1 cellular context compared by ENCODE assay signal in the genomic region with DNA sequence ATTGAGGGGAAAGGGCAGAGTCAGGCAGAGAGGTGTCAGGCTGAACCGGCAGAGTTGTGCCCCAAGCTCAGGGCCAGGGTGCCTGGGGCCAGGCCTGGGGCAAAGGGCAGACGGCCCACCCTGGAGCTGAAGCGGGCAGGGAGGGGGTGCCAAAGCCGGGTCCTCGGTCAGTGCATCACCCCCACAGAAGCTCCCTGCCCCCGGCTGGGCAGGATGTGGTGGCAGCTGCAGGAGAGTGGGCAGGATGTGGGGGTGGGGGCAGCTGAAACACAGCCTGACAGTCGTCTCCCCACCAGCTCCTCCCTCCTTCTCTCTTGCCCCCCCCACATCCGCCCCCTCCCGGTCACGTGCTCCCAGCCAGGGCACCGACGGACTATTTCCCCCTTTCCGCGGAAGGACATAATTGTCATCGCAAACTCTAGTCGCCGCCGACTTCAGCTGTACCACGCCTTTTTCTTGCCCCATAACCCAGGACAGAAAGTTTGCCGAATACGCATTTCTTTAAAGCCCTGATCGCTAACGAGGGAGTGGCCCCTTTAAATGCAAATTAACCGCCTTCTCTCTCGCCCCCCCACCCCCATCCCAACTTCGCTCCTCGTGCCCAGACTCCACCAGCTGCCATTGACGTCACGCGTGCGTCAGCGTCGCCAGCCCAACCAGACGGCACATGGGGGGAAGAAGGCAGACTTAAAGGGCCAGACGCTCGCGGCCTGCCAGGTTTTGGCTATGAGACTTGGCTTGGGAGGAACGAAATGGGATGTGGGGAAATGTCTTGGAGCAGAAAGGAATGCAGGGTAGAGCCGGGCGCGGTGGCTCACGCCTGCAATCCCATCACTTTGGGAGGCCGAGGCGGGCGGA.
TF ChIP-seq lines count a peak whose summit lies in the region.

No MANE protein-coding gene starts in this region.

TF ChIP-seq in HepG2, 621 proteins besides CTCF, POLR2A, EP300 and RAD21 (continued from another document and continues in another):
- TF ChIP-seq, protein P1, sequence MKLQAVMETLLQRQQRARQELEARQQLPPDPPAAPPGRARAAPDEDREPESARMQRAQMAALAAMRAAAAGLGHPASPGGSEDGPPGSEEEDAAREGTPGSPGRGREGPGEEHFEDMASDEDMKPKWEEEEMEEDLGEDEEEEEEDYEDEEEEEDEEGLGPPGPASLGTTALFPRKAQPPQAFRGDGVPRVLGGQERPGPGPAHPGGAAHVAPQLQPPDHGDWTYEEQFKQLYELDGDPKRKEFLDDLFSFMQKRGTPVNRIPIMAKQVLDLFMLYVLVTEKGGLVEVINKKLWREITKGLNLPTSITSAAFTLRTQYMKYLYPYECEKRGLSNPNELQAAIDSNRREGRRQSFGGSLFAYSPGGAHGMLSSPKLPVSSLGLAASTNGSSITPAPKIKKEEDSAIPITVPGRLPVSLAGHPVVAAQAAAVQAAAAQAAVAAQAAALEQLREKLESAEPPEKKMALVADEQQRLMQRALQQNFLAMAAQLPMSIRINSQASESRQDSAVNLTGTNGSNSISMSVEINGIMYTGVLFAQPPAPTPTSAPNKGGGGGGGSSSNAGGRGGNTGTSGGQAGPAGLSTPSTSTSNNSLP (IDR thresholded peaks at IDR 0.05; ENCODE audit: low read depth, low read length): no peak
- TF ChIP-seq STAG1 (CRISPR knock-in tag; IDR thresholded peaks at IDR 0.05) (no peak), ZMAT3 (CRISPR knock-in tag; conservative IDR thresholded peaks at IDR 0.05) (0 out of 2 replicates have a peak, but pooled peaks have one; percentile 32), GATAD1 (CRISPR knock-in tag; IDR thresholded peaks at IDR 0.05) (peak; percentile 22; the same call in 1 of the 2 replicates), CREM (IDR thresholded peaks at IDR 0.05) (peak; percentile 94), CREM (CRISPR knock-in tag; IDR thresholded peaks at IDR 0.05) (peak; percentile 43), PCBP1 (IDR thresholded peaks at IDR 0.05; ENCODE audit: borderline replicate concordance, low read depth, low read length) (peak; percentile 75; the same call in 1 of the 2 replicates), ZNF547 (CRISPR knock-in tag; IDR thresholded peaks at IDR 0.05) (peak; percentile 91), KMT2B (CRISPR knock-in tag; IDR thresholded peaks at IDR 0.05) (peak; percentile 59), ZNF136 (CRISPR knock-in tag; IDR thresholded peaks at IDR 0.05; ENCODE audit: low read depth) (0 out of 2 replicates have a peak, but pooled peaks have one; percentile 27), KDM6A (CRISPR knock-in tag; IDR thresholded peaks at IDR 0.05; ENCODE audit: low read depth) (peak; percentile 38; the same call in 1 of the 2 replicates), DPF2 (CRISPR knock-in tag; IDR thresholded peaks at IDR 0.05; ENCODE audit: borderline replicate concordance, low read depth) (no peak), MTF2 (CRISPR knock-in tag; IDR thresholded peaks at IDR 0.05; ENCODE audit: borderline replicate concordance) (peak; percentile 71; the same call in 1 of the 2 replicates), ZNF670 (CRISPR knock-in tag; IDR thresholded peaks at IDR 0.05; ENCODE audit: borderline replicate concordance) (peak; percentile 72; the same call in 1 of the 2 replicates), ZNF75D (CRISPR knock-in tag; IDR thresholded peaks at IDR 0.05; ENCODE audit: borderline replicate concordance) (no peak), JDP2 (CRISPR knock-in tag; IDR thresholded peaks at IDR 0.05; ENCODE audit: borderline replicate concordance) (no peak; the same call in 1 of the 2 replicates), HNRNPLL (IDR thresholded peaks at IDR 0.05; ENCODE audit: low read depth, low read length, poor library complexity, severe bottlenecking) (peak; percentile 37), ZNF33B (CRISPR knock-in tag; IDR thresholded peaks at IDR 0.05) (peak; percentile 54; the same call in 1 of the 2 replicates), ZNF614 (CRISPR knock-in tag; IDR thresholded peaks at IDR 0.05; ENCODE audit: borderline replicate concordance) (0 out of 2 replicates have a peak, but pooled peaks have one; percentile 34), FOXA3 (CRISPR knock-in tag; IDR thresholded peaks at IDR 0.05) (0 out of 2 replicates have a peak, but pooled peaks have one; percentile 5), SKI (IDR thresholded peaks at IDR 0.05; ENCODE audit: partially characterized antibody) (peak; percentile 34), MTA1 (CRISPR knock-in tag; IDR thresholded peaks at IDR 0.05; ENCODE audit: borderline replicate concordance) (no peak)
- TF ChIP-seq, protein P2, sequence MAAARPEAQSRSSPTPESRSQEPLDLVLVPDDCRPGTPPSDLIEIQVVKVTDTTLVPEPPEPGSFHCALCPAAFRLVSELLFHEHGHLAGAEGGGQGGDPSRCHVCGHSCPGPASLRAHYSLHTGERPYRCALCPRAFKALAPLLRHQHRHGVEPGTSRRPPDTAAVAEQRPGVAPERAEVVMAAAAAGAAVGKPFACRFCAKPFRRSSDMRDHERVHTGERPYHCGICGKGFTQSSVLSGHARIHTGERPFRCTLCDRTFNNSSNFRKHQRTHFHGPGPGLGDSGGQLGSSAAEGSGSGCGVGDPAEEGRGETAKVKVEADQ (CRISPR knock-in tag; IDR thresholded peaks at IDR 0.05; ENCODE audit: borderline replicate concordance): 0 out of 2 replicates have a peak, but pooled peaks have one; percentile 39
- TF ChIP-seq, protein P3, sequence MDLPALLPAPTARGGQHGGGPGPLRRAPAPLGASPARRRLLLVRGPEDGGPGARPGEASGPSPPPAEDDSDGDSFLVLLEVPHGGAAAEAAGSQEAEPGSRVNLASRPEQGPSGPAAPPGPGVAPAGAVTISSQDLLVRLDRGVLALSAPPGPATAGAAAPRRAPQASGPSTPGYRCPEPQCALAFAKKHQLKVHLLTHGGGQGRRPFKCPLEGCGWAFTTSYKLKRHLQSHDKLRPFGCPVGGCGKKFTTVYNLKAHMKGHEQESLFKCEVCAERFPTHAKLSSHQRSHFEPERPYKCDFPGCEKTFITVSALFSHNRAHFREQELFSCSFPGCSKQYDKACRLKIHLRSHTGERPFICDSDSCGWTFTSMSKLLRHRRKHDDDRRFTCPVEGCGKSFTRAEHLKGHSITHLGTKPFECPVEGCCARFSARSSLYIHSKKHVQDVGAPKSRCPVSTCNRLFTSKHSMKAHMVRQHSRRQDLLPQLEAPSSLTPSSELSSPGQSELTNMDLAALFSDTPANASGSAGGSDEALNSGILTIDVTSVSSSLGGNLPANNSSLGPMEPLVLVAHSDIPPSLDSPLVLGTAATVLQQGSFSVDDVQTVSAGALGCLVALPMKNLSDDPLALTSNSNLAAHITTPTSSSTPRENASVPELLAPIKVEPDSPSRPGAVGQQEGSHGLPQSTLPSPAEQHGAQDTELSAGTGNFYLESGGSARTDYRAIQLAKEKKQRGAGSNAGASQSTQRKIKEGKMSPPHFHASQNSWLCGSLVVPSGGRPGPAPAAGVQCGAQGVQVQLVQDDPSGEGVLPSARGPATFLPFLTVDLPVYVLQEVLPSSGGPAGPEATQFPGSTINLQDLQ (CRISPR knock-in tag; IDR thresholded peaks at IDR 0.05): no peak
- TF ChIP-seq, protein P4, sequence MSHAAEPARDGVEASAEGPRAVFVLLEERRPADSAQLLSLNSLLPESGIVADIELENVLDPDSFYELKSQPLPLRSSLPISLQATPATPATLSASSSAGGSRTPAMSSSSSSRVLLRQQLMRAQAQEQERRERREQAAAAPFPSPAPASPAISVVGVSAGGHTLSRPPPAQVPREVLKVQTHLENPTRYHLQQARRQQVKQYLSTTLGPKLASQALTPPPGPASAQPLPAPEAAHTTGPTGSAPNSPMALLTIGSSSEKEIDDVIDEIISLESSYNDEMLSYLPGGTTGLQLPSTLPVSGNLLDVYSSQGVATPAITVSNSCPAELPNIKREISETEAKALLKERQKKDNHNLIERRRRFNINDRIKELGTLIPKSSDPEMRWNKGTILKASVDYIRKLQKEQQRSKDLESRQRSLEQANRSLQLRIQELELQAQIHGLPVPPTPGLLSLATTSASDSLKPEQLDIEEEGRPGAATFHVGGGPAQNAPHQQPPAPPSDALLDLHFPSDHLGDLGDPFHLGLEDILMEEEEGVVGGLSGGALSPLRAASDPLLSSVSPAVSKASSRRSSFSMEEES (CRISPR knock-in tag; IDR thresholded peaks at IDR 0.05): peak; percentile 14; the same call in 1 of the 2 replicates
- TF ChIP-seq, protein P5, sequence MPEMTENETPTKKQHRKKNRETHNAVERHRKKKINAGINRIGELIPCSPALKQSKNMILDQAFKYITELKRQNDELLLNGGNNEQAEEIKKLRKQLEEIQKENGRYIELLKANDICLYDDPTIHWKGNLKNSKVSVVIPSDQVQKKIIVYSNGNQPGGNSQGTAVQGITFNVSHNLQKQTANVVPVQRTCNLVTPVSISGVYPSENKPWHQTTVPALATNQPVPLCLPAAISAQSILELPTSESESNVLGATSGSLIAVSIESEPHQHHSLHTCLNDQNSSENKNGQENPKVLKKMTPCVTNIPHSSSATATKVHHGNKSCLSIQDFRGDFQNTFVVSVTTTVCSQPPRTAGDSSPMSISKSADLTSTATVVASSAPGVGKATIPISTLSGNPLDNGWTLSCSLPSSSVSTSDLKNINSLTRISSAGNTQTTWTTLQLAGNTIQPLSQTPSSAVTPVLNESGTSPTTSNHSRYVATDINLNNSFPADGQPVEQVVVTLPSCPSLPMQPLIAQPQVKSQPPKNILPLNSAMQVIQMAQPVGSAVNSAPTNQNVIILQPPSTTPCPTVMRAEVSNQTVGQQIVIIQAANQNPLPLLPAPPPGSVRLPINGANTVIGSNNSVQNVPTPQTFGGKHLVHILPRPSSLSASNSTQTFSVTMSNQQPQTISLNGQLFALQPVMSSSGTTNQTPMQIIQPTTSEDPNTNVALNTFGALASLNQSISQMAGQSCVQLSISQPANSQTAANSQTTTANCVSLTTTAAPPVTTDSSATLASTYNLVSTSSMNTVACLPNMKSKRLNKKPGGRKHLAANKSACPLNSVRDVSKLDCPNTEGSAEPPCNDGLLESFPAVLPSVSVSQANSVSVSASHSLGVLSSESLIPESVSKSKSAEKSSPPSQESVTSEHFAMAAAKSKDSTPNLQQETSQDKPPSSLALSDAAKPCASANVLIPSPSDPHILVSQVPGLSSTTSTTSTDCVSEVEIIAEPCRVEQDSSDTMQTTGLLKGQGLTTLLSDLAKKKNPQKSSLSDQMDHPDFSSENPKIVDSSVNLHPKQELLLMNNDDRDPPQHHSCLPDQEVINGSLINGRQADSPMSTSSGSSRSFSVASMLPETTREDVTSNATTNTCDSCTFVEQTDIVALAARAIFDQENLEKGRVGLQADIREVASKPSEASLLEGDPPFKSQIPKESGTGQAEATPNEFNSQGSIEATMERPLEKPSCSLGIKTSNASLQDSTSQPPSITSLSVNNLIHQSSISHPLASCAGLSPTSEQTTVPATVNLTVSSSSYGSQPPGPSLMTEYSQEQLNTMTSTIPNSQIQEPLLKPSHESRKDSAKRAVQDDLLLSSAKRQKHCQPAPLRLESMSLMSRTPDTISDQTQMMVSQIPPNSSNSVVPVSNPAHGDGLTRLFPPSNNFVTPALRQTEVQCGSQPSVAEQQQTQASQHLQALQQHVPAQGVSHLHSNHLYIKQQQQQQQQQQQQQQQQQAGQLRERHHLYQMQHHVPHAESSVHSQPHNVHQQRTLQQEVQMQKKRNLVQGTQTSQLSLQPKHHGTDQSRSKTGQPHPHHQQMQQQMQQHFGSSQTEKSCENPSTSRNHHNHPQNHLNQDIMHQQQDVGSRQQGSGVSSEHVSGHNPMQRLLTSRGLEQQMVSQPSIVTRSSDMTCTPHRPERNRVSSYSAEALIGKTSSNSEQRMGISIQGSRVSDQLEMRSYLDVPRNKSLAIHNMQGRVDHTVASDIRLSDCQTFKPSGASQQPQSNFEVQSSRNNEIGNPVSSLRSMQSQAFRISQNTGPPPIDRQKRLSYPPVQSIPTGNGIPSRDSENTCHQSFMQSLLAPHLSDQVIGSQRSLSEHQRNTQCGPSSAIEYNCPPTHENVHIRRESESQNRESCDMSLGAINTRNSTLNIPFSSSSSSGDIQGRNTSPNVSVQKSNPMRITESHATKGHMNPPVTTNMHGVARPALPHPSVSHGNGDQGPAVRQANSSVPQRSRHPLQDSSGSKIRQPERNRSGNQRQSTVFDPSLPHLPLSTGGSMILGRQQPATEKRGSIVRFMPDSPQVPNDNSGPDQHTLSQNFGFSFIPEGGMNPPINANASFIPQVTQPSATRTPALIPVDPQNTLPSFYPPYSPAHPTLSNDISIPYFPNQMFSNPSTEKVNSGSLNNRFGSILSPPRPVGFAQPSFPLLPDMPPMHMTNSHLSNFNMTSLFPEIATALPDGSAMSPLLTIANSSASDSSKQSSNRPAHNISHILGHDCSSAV (CRISPR knock-in tag; IDR thresholded peaks at IDR 0.05; ENCODE audit: borderline replicate concordance): no peak
- TF ChIP-seq, protein P6, sequence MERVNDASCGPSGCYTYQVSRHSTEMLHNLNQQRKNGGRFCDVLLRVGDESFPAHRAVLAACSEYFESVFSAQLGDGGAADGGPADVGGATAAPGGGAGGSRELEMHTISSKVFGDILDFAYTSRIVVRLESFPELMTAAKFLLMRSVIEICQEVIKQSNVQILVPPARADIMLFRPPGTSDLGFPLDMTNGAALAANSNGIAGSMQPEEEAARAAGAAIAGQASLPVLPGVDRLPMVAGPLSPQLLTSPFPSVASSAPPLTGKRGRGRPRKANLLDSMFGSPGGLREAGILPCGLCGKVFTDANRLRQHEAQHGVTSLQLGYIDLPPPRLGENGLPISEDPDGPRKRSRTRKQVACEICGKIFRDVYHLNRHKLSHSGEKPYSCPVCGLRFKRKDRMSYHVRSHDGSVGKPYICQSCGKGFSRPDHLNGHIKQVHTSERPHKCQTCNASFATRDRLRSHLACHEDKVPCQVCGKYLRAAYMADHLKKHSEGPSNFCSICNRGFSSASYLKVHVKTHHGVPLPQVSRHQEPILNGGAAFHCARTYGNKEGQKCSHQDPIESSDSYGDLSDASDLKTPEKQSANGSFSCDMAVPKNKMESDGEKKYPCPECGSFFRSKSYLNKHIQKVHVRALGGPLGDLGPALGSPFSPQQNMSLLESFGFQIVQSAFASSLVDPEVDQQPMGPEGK (CRISPR knock-in tag; IDR thresholded peaks at IDR 0.05): peak; percentile 94
- TF ChIP-seq, protein P7, sequence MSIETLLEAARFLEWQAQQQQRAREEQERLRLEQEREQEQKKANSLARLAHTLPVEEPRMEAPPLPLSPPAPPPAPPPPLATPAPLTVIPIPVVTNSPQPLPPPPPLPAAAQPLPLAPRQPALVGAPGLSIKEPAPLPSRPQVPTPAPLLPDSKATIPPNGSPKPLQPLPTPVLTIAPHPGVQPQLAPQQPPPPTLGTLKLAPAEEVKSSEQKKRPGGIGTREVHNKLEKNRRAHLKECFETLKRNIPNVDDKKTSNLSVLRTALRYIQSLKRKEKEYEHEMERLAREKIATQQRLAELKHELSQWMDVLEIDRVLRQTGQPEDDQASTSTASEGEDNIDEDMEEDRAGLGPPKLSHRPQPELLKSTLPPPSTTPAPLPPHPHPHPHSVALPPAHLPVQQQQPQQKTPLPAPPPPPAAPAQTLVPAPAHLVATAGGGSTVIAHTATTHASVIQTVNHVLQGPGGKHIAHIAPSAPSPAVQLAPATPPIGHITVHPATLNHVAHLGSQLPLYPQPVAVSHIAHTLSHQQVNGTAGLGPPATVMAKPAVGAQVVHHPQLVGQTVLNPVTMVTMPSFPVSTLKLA (IDR thresholded peaks at IDR 0.05): peak; percentile 47; the same call in 1 of the 2 replicates
- TF ChIP-seq, protein P8, sequence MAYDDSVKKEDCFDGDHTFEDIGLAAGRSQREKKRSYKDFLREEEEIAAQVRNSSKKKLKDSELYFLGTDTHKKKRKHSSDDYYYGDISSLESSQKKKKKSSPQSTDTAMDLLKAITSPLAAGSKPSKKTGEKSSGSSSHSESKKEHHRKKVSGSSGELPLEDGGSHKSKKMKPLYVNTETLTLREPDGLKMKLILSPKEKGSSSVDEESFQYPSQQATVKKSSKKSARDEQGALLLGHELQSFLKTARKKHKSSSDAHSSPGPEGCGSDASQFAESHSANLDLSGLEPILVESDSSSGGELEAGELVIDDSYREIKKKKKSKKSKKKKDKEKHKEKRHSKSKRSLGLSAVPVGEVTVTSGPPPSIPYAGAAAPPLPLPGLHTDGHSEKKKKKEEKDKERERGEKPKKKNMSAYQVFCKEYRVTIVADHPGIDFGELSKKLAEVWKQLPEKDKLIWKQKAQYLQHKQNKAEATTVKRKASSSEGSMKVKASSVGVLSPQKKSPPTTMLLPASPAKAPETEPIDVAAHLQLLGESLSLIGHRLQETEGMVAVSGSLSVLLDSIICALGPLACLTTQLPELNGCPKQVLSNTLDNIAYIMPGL (CRISPR knock-in tag; IDR thresholded peaks at IDR 0.05; ENCODE audit: borderline replicate concordance in 1 of 2, low read depth in 1 of 2): peak in 1 of 2 experiments; percentile 45; a peak in 1 of 4 replicates
